In the genomic region with DNA sequence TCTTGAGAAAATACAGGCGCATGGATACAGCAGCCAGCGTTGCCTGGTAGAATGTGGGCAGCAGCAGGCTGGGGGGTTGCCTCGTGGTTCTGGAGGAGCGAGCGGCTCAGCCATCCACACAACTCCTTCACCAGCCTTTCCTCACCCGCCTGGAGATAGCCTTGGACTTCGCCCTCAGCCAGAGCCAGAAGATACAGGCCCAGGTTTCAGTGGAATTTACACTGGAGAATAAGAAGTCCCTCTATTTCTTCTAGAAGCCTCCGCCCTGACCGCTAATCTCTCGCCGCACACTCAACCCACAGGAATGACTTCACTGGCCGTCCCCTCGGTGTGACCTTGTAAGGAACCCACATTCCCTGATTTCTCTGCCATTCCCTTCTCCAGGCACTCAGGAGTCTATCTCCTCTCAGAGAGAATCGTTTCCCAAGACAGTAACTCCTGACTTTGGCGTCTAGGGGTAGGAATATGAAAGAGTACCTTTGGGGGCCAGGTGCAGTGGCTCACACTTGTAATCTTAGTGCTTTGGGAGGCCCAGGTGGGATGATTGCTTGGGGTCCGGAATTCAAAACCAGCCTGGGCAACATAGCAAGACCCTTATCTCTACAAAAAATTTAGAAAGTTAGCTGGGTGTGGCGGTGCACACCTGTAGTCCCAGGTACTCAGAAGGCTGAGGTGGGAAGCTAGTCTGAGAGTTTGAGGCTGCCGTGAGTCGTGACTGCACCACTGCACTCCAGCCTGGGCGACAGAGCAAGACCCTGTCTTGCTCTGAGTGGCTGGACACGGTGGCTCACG, we compare ENCODE assay signal across 16 cellular contexts. TPM values are rescaled to one million over a fixed set of nuclear protein-coding genes. Genes with fewer than 3 reads are reported as not detected.
"Had no signal": no experiment of that assay in that cellular context is flagged by ENCODE, and none has a peak within 500 bp of the region (broad histone marks: within the 10 kb centered on the region; RNA-seq: fewer than 3 reads in every experiment).

No MANE protein-coding gene starts in this region.

- H3K4me3 ChIP-seq: ovary, upper lobe of right lung had no signal

- H3K27me3 ChIP-seq: brain microvascular endothelial cell, ovary, upper lobe of right lung had no signal

- H3K27ac Mint-ChIP-seq: activated CD8-positive, alpha-beta T cell treated with anti-CD3 and anti-CD28 coated beads for 36 hours; activated naive CD4-positive, alpha-beta T cell treated with anti-CD3 and anti-CD28 coated beads, Interleukin-2, amount 50 U/mL, for 72 hours had no signal

- ATAC-seq: activated CD8-positive, alpha-beta T cell treated with anti-CD3 and anti-CD28 coated beads for 36 hours; activated naive CD4-positive, alpha-beta T cell treated with anti-CD3 and anti-CD28 coated beads, Interleukin-2, amount 50 U/mL, for 72 hours; activated T-cell treated with anti-CD3 and anti-CD28 coated beads, Interleukin-2, amount 50 U/mL, for 4 hours; foreskin keratinocyte; stimulated activated naive CD8-positive, alpha-beta T cell treated with anti-CD3 and anti-CD28 coated beads, Interleukin-15, Interleukin-2, amounts not matched to agents 100 U/mL and 50 U/mL, for 24 hours; upper lobe of right lung had no signal

- H3K27ac ChIP-seq: brain microvascular endothelial cell, foreskin keratinocyte, ovary, upper lobe of right lung had no signal

- H3K36me3 Mint-ChIP-seq: activated naive CD4-positive, alpha-beta T cell treated with anti-CD3 and anti-CD28 coated beads, Interleukin-2, amount 50 U/mL, for 72 hours had no signal

- H3K36me3 ChIP-seq: brain microvascular endothelial cell, ovary, upper lobe of right lung had no signal

- H3K9me3 ChIP-seq: ovary, upper lobe of right lung had no signal

- H3K4me3 Mint-ChIP-seq: activated CD8-positive, alpha-beta T cell treated with anti-CD3 and anti-CD28 coated beads for 36 hours; activated T-cell treated with anti-CD3 and anti-CD28 coated beads, Interleukin-2, amount 50 U/mL, for 4 hours; central memory CD8-positive, alpha-beta T cell had no signal

- DNase-seq: activated CD4-positive, alpha-beta T cell treated with anti-CD3 and anti-CD28 coated beads for 4 hours; activated CD8-positive, alpha-beta T cell treated with anti-CD3 and anti-CD28 coated beads for 36 hours; activated effector memory CD4-positive, alpha-beta T cell treated with Interleukin-2 at 50 U/mL for 16 hours; activated T-cell treated with anti-CD3 and anti-CD28 coated beads, Interleukin-2, amount 50 U/mL, for 4 hours; amniotic stem cell; brain microvascular endothelial cell; effector CD8-positive, alpha-beta T cell; foreskin keratinocyte; ovary; stimulated activated CD4-positive, alpha-beta T cell treated with anti-CD3 and anti-CD28 coated beads, Interleukin-4, amount 100 ng/mL, for 24 hours; stimulated activated naive CD8-positive, alpha-beta T cell treated with anti-CD3 and anti-CD28 coated beads, Interleukin-15, Interleukin-2, amounts not matched to agents 100 U/mL and 50 U/mL, for 24 hours; T-helper 2 cell; upper lobe of right lung had no signal

- H3K9me3 Mint-ChIP-seq: activated CD8-positive, alpha-beta T cell treated with anti-CD3 and anti-CD28 coated beads for 36 hours; activated naive CD4-positive, alpha-beta T cell treated with anti-CD3 and anti-CD28 coated beads, Interleukin-2, amount 50 U/mL, for 72 hours; activated T-cell treated with anti-CD3 and anti-CD28 coated beads, Interleukin-2, amount 50 U/mL, for 4 hours; central memory CD8-positive, alpha-beta T cell had no signal

- H3K27me3 Mint-ChIP-seq: activated CD8-positive, alpha-beta T cell treated with anti-CD3 and anti-CD28 coated beads for 36 hours had no signal

RNA-seq across cellular contexts. Expression of gene ECHDC3, which starts 52.0 kb away (rescaled TPM):
- polyA plus RNA-seq: neural cell had no signal
